In genomic region chr19:12800344-12800732, GRCh38 we compare ENCODE assay signal across 8 cellular contexts. TPM values are rescaled to one million over a fixed set of nuclear protein-coding genes. Genes with fewer than 3 reads are reported as not detected.
DNase-seq lines count a peak whose midpoint lies in the region; TF ChIP-seq lines count a peak whose summit lies in the region.
"Had no signal": no experiment of that assay in that cellular context is flagged by ENCODE, and none has a peak within 500 bp of the region (broad histone marks: within the 10 kb centered on the region; RNA-seq: fewer than 3 reads in every experiment).

No MANE protein-coding gene starts in this region.

- no peak for TF ChIP-seq POLR2A in adrenal gland (IDR thresholded peaks at IDR 0.05)

- H2AFZ ChIP-seq in neural cell (ENCODE audit: low read depth, low read length), result no peak overlapping the region

- TF ChIP-seq RAD21 in neural cell (conservative IDR thresholded peaks at IDR 0.05), result no peak

- TF ChIP-seq EP300 in neural cell (conservative IDR thresholded peaks at IDR 0.05; ENCODE audit: poor library complexity, severe bottlenecking), result no peak

- no peaks in the 10 kb centered on the region; the same call in 1 of the 2 replicates for H3K9me3 ChIP-seq in HAP-1
- no peaks in the 10 kb centered on the region for H3K9me3 ChIP-seq in adrenal gland (replicated peaks in 1 of 3)
- H3K9me3 ChIP-seq in neural cell (ENCODE audit: low read length), result no peaks in the 10 kb centered on the region

- H3K9me2 ChIP-seq in neural cell (ENCODE audit: insufficient read depth, low read length), result no peaks in the 10 kb centered on the region

- no peaks in the 10 kb centered on the region for H3F3A ChIP-seq in neural cell (ENCODE audit: insufficient read depth, low read length, poor library complexity, severe bottlenecking)

- DNase-seq in HAP-1 (ENCODE audit: low spot score in 2 of 2), result no peak
- DNase-seq in adrenal gland, result peak in 1 of 7 donors; percentile 34
- DNase-seq in NCI-H2107 treated with DMSO at 0.1 percent for 48 hours (lab: John Stamatoyannopoulos, UW; ENCODE audit: unreplicated experiment), result no peak
- no peak for DNase-seq in SW 1271 (lab: John Stamatoyannopoulos, UW)
- no peak for DNase-seq in NK-92 (lab: John Stamatoyannopoulos, UW; ENCODE audit: unreplicated experiment)
- DNase-seq: activated effector memory CD4-positive, alpha-beta T cell treated with Interleukin-2 at 50 U/mL for 16 hours; NCI-H1092 treated with DMSO at 0.1 percent for 48 hours had no signal

- H3K27me3 ChIP-seq in HAP-1 (ENCODE audit: low read depth), result no peaks in the 10 kb centered on the region
- no peaks in the 10 kb centered on the region for H3K27me3 ChIP-seq in adrenal gland
- no peaks in the 10 kb centered on the region for H3K27me3 ChIP-seq in neural cell (ENCODE audit: insufficient read depth, low read depth, low read length)

- in situ Hi-C loops in HAP-1 (cut with MboI; ENCODE audit: low sequenced_read_pairs), result no loop called here

- 57 to 72% (median 60%) methylated on average over 1 to 3 of the region's 3 CpGs for WGBS in adrenal gland, 4 donors

- intact Hi-C loops in adrenal gland (cut with DNase I), result loop anchor here (5.0 kb wide), 2 partner anchors 33 to 42 kb away; no protein-coding TSS in a partner anchor

- no peak for TF ChIP-seq CTCF in adrenal gland (IDR thresholded peaks at IDR 0.05)
- TF ChIP-seq CTCF in neural cell (IDR thresholded peaks at IDR 0.05; ENCODE audit: poor library complexity, severe bottlenecking), result no peak

- H3K4me3 ChIP-seq in HAP-1 (peak overlapping the region; percentile 98), adrenal gland (peak overlapping the region in 1 of 4 donors; percentile 77), neural cell (ENCODE audit: low read length) (peak overlapping the region; percentile 95)

- H3K4me2 ChIP-seq in neural cell (ENCODE audit: low read length), result peak overlapping the region; percentile 93

- H3K27ac ChIP-seq in adrenal gland (peak overlapping the region in 4 of 5 donors; percentile 66 to 88 (median 80)), neural cell (ENCODE audit: low read length) (peak overlapping the region; percentile 85)

- H3K36me3 ChIP-seq in HAP-1 (replicated peaks) (peaks cover 37% of the 10 kb centered on the region), adrenal gland (replicated peaks in 1 of 2) (peaks cover 0 to 30% of the 10 kb centered on the region in 2 donors), neural cell (ENCODE audit: insufficient read depth, low read length) (no peaks in the 10 kb centered on the region)

- H3K9ac ChIP-seq in neural cell (ENCODE audit: low read length), result peak overlapping the region; percentile 97

- no peaks in the 10 kb centered on the region for H4K20me1 ChIP-seq in neural cell (ENCODE audit: insufficient read depth)

- peaks cover 19% of the 10 kb centered on the region for H3K79me2 ChIP-seq in neural cell (replicated peaks; ENCODE audit: insufficient read depth, low read length)

- H3K4me1 ChIP-seq in HAP-1 (peaks cover 12% of the 10 kb centered on the region), adrenal gland (replicated peaks in 1 of 2) (peaks cover 8 to 28% of the 10 kb centered on the region in 2 donors)

TF ChIP-seq in neural cell, 6 proteins besides CTCF, POLR2A, EP300 and RAD21:
- no peak for TF ChIP-seq REST (IDR thresholded peaks at IDR 0.05; ENCODE audit: borderline replicate concordance)

RNA-seq across cellular contexts. Expression of gene PRDX2, which starts 1.3 kb away (rescaled TPM):
- 1,000 to 10,000 TPM in 2 of 8 donors, 100 to 1,000 TPM in 6; 597 to 1,131 (median 835) TPM for total RNA-seq in adrenal gland
- polyA plus RNA-seq in adrenal gland, result 100 to 1,000 TPM; 146 to 957 (median 364) TPM
- polyA plus RNA-seq in neural cell, result 832 and 882 TPM in 2 replicates
- 318 and 324 TPM in 2 replicates for polyA minus RNA-seq in neural cell

RNA-seq across cellular contexts. Expression of gene THSD8, which starts 1.5 kb away (rescaled TPM):
- 1 to 10 TPM in 4 of 8 donors, not detected in 4; 1.8 to 5.2 (median 4.3) TPM for total RNA-seq in adrenal gland
- polyA plus RNA-seq in adrenal gland (1 to 10 TPM; 3.5 to 5.6 (median 4.4) TPM), neural cell (not detected in 2 replicates)
- polyA minus RNA-seq in neural cell, result not detected in 2 replicates

RNA-seq across cellular contexts. Expression of gene RNASEH2A, which starts 6.0 kb away (rescaled TPM):
- 1 to 10 TPM; 2.8 to 8.6 (median 6.2) TPM for total RNA-seq in adrenal gland
- polyA plus RNA-seq in adrenal gland (1 to 10 TPM; 1.8 to 4.3 (median 3.4) TPM), neural cell (25.7 and 28.2 TPM in 2 replicates)
- polyA minus RNA-seq in neural cell, result 14.1 and 14.8 TPM in 2 replicates

RNA-seq across cellular contexts. Expression of gene JUNB, which starts 9.1 kb away (rescaled TPM):
- total RNA-seq in adrenal gland, result 100 to 1,000 TPM; 194 to 594 (median 354) TPM
- polyA plus RNA-seq in adrenal gland (100 to 1,000 TPM in 2 of 3 donors, 1 to 10 TPM in 1; 4.2 to 291 (median 104) TPM), neural cell (18.7 and 29.4 TPM in 2 replicates)
- 14.1 and 26.8 TPM in 2 replicates for polyA minus RNA-seq in neural cell

RNA-seq across cellular contexts. Expression of gene HOOK2, which starts 25.0 kb away (rescaled TPM):
- total RNA-seq in adrenal gland, result 10 to 100 TPM; 10.2 to 38.3 (median 29.1) TPM
- polyA plus RNA-seq in adrenal gland (10 to 100 TPM in 2 of 3 donors, 1 to 10 TPM in 1; 6.3 to 99.7 (median 69.3) TPM), neural cell (28.4 and 44.3 TPM in 2 replicates)
- polyA minus RNA-seq in neural cell, result 14.9 and 16.1 TPM in 2 replicates
